ENCODE assay signal across 13 cellular contexts in the genomic region with DNA sequence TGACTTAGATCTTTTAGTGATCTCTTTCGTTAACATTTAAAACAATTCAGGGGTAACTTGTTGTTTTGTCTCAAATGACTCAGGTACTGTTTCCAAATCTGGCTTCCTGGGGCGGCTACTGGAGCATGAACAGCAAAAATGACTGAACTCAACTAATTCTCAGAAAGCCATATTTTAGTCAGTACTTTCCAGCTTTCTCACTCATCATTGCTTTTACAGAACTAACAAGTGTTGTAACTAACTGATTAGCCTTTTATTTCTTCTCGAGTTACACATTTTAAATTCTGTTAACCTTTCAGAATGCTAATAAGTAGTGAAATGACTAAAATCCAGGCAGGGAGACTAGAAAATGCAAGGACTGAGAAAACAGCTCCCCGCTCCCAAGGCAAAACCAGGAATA. TPM values are rescaled to one million over a fixed set of nuclear protein-coding genes. Genes with fewer than 3 reads are reported as not detected.
DNase-seq lines count a peak whose midpoint lies in the region; ATAC-seq and TF ChIP-seq lines count a peak whose summit lies in the region.
"Had no signal": no experiment of that assay in that cellular context is flagged by ENCODE, and none has a peak within 500 bp of the region (broad histone marks: within the 10 kb centered on the region; RNA-seq: fewer than 3 reads in every experiment).

No MANE protein-coding gene starts in this region.

- H3K9ac ChIP-seq in neural progenitor cell, result no peak overlapping the region

- no peak overlapping the region for H3K4me2 ChIP-seq in neural progenitor cell

- H3K27ac Mint-ChIP-seq in activated CD8-positive, alpha-beta memory T cell treated with anti-CD3 and anti-CD28 coated beads, Interleukin-2, amount 10 ng/mL, durations not matched to agents 7 days and 5 days, result no peak overlapping the region
- peak overlapping the region; percentile 61 for H3K27ac Mint-ChIP-seq in neural progenitor cell
- H3K27ac Mint-ChIP-seq: activated naive CD8-positive, alpha-beta T cell treated with anti-CD3 and anti-CD28 coated beads for 36 hours had no signal

- H2AFZ ChIP-seq in neural progenitor cell (replicated peaks), result no peak overlapping the region

- peaks cover 5% of the 10 kb centered on the region for H3K9me3 ChIP-seq in neural progenitor cell (ENCODE audit: low read depth)
- H3K9me3 ChIP-seq: upper lobe of left lung had no signal

- H3K4me1 ChIP-seq in neural progenitor cell, result peaks cover 4% of the 10 kb centered on the region
- H3K4me1 ChIP-seq: upper lobe of left lung had no signal

- H3F3A ChIP-seq in neural progenitor cell (ENCODE audit: low read depth), result no peaks in the 10 kb centered on the region

- TF ChIP-seq CTCF in neural progenitor cell (IDR thresholded peaks at IDR 0.05), result no peak

- H3K4me3 Mint-ChIP-seq in activated CD8-positive, alpha-beta memory T cell treated with anti-CD3 and anti-CD28 coated beads, Interleukin-2, amount 10 ng/mL, durations not matched to agents 7 days and 5 days, result no peak overlapping the region
- H3K4me3 Mint-ChIP-seq in neural progenitor cell, result no peak overlapping the region
- H3K4me3 Mint-ChIP-seq: activated naive CD8-positive, alpha-beta T cell treated with anti-CD3 and anti-CD28 coated beads for 36 hours; H9; naive thymus-derived CD8-positive, alpha-beta T cell had no signal

- no peaks in the 10 kb centered on the region for H3K36me3 Mint-ChIP-seq in activated CD8-positive, alpha-beta memory T cell treated with anti-CD3 and anti-CD28 coated beads, Interleukin-2, amount 10 ng/mL, durations not matched to agents 7 days and 5 days
- H3K36me3 Mint-ChIP-seq in neural progenitor cell, result no peaks in the 10 kb centered on the region
- H3K36me3 Mint-ChIP-seq: activated naive CD8-positive, alpha-beta T cell treated with anti-CD3 and anti-CD28 coated beads for 36 hours; naive thymus-derived CD8-positive, alpha-beta T cell had no signal

- no peak overlapping the region for H3K27ac ChIP-seq in neural progenitor cell
- H3K27ac ChIP-seq: upper lobe of left lung had no signal

- peak; percentile 49 for ATAC-seq in activated CD8-positive, alpha-beta memory T cell treated with anti-CD3 and anti-CD28 coated beads, Interleukin-2, amount 10 ng/mL, durations not matched to agents 7 days and 5 days
- peak; percentile 78 for ATAC-seq in GM21529 (IDR thresholded peaks at IDR 0.05; ENCODE audit: unreplicated experiment)
- peak; percentile 64 for ATAC-seq in HG03442 (IDR thresholded peaks at IDR 0.05; ENCODE audit: unreplicated experiment)
- ATAC-seq: naive thymus-derived CD8-positive, alpha-beta T cell had no signal

- no peaks in the 10 kb centered on the region for H3K27me3 Mint-ChIP-seq in activated CD8-positive, alpha-beta memory T cell treated with anti-CD3 and anti-CD28 coated beads, Interleukin-2, amount 10 ng/mL, durations not matched to agents 7 days and 5 days
- no peaks in the 10 kb centered on the region for H3K27me3 Mint-ChIP-seq in neural progenitor cell (ENCODE audit: insufficient read depth, low read depth)

- H3K4me3 ChIP-seq in neural progenitor cell, result no peak overlapping the region
- H3K4me3 ChIP-seq: upper lobe of left lung had no signal

- H4K20me1 ChIP-seq in neural progenitor cell (ENCODE audit: low read depth), result peaks cover 3% of the 10 kb centered on the region

- CTCF ChIA-PET in activated CD8-positive, alpha-beta memory T cell treated with anti-CD3 and anti-CD28 coated beads, Interleukin-2, amount 10 ng/mL, durations not matched to agents 7 days and 5 days (lab: Charles Lee), result no interaction called here

- H3K79me2 ChIP-seq in neural progenitor cell (ENCODE audit: low read depth), result peaks cover 87% of the 10 kb centered on the region

- DNase-seq in activated CD8-positive, alpha-beta memory T cell treated with anti-CD3 and anti-CD28 coated beads, Interleukin-2, amount 10 ng/mL, durations not matched to agents 7 days and 5 days, result peak; percentile 45
- no peak for DNase-seq in activated CD8-positive, alpha-beta memory T cell treated with anti-CD3 and anti-CD28 coated beads for 24 hours
- no peak for DNase-seq in neural progenitor cell (ENCODE audit: low spot score)
- DNase-seq in GDM1 (lab: John Stamatoyannopoulos, UW), result no peak
- DNase-seq in NCI-H2029 (lab: John Stamatoyannopoulos, UW), result no peak
- DNase-seq in KG1 (lab: John Stamatoyannopoulos, UW), result no peak
- DNase-seq: activated naive CD8-positive, alpha-beta T cell treated with anti-CD3 and anti-CD28 coated beads for 36 hours; H9; hypothalamus; naive thymus-derived CD8-positive, alpha-beta T cell; upper lobe of left lung had no signal

- no peaks in the 10 kb centered on the region for H3K9me3 Mint-ChIP-seq in activated CD8-positive, alpha-beta memory T cell treated with anti-CD3 and anti-CD28 coated beads, Interleukin-2, amount 10 ng/mL, durations not matched to agents 7 days and 5 days (ENCODE audit: low read depth)
- H3K9me3 Mint-ChIP-seq in neural progenitor cell, result peaks cover 4% of the 10 kb centered on the region
- H3K9me3 Mint-ChIP-seq: activated naive CD8-positive, alpha-beta T cell treated with anti-CD3 and anti-CD28 coated beads for 36 hours; naive thymus-derived CD8-positive, alpha-beta T cell had no signal

- H3K27me3 ChIP-seq in neural progenitor cell, result no peaks in the 10 kb centered on the region
- H3K27me3 ChIP-seq: upper lobe of left lung had no signal

- no peaks in the 10 kb centered on the region for H3K36me3 ChIP-seq in neural progenitor cell
- H3K36me3 ChIP-seq: upper lobe of left lung had no signal

- H3K4me1 Mint-ChIP-seq in activated CD8-positive, alpha-beta memory T cell treated with anti-CD3 and anti-CD28 coated beads, Interleukin-2, amount 10 ng/mL, durations not matched to agents 7 days and 5 days, result peaks cover 23% of the 10 kb centered on the region
- peaks cover 21% of the 10 kb centered on the region for H3K4me1 Mint-ChIP-seq in neural progenitor cell

RNA-seq across cellular contexts. Expression of a gene that starts 55.3 kb away (rescaled TPM):
- total RNA-seq in activated CD8-positive, alpha-beta memory T cell treated with anti-CD3 and anti-CD28 coated beads, Interleukin-2, amount 10 ng/mL, durations not matched to agents 7 days and 5 days, result 1 to 10 TPM in 1 of 2 experiments, under 1 TPM in 1; 0.47 to 1.3 TPM
- total RNA-seq in neural progenitor cell (ENCODE audit: low replicate concordance), result 22.0 and 28.1 TPM in 2 replicates

Comparison
In these comparisons a context has a peak if more than half of its experiments do, and no peak if none do; other contexts are left out.
1. RNA of a gene that starts 55.3 kb away (total RNA-seq): 22.0 to 28.1 TPM in neural progenitor cell; 0.47 to 1.3 TPM in activated CD8-positive, alpha-beta memory T cell treated with anti-CD3 and anti-CD28 coated beads, Interleukin-2, amount 10 ng/mL, durations not matched to agents 7 days and 5 days; every median in the first group is over 10 times any median in the second.
2. Peak in every context shown above with its lines, with median percentiles within 50 percentile points of each other: ATAC-seq.